Comparison of ENCODE assay signal across 15 cellular contexts in genomic region chr4:56050584-56050983, GRCh38.
DNase-seq lines count a peak whose midpoint lies in the region; ATAC-seq and TF ChIP-seq lines count a peak whose summit lies in the region.
"Had no signal": no experiment of that assay in that cellular context is flagged by ENCODE, and none has a peak within 500 bp of the region (broad histone marks: within the 10 kb centered on the region; RNA-seq: fewer than 3 reads in every experiment).

No MANE protein-coding gene starts in this region.

- peaks cover 59% of the 10 kb centered on the region for H3K79me2 ChIP-seq in neural cell (replicated peaks; ENCODE audit: insufficient read depth, low read length)

- no peak for TF ChIP-seq RAD21 in neural cell (conservative IDR thresholded peaks at IDR 0.05)

- H3K9me3 Mint-ChIP-seq in activated T-helper 2 cell treated with anti-CD3 and anti-CD28 coated beads, Interferon-gamma antibody, Interleukin-2, Interleukin-4, amounts not matched to agents 10 μg/mL and 5 μg/mL and 100 μg/mL, durations not matched to agents 14 hours and 24 hours and 36 hours, result no peaks in the 10 kb centered on the region
- no peaks in the 10 kb centered on the region for H3K9me3 Mint-ChIP-seq in activated CD4-positive, alpha-beta T cell treated with anti-CD3 and anti-CD28 coated beads, Interleukin-2, amount 10 ng/mL, durations not matched to agents 24 days and 14 days
- H3K9me3 Mint-ChIP-seq: activated CD4-positive, alpha-beta memory T cell treated with anti-CD3 and anti-CD28 coated beads for 36 hours; central memory CD8-positive, alpha-beta T cell; stimulated activated naive CD8-positive, alpha-beta T cell treated with anti-CD3 and anti-CD28 coated beads, Interleukin-15, amount 100 ng/mL, for 72 hours had no signal

- peak overlapping the region; percentile 86 for H3K27ac ChIP-seq in neural cell (ENCODE audit: low read length)
- H3K27ac ChIP-seq: GM23248 had no signal

- TF ChIP-seq CTCF in neural cell (IDR thresholded peaks at IDR 0.05; ENCODE audit: poor library complexity, severe bottlenecking), result no peak

- DNase-seq in NCI-H510A treated with DMSO at 0.1 percent for 48 hours (lab: John Stamatoyannopoulos, UW) (peak; percentile 27), NCI-H510A (lab: John Stamatoyannopoulos, UW) (no peak), Kasumi-1 (lab: John Stamatoyannopoulos, UW) (peak; percentile 36 to 49), NCI-H524 (lab: John Stamatoyannopoulos, UW) (no peak)
- no peak for DNase-seq in activated T-helper 2 cell treated with anti-CD3 and anti-CD28 coated beads, Interferon-gamma antibody, Interleukin-2, Interleukin-4, amounts not matched to agents 10 μg/mL and 5 μg/mL and 100 μg/mL, durations not matched to agents 14 hours and 24 hours and 36 hours (ENCODE audit: low spot score)
- no peak for DNase-seq in activated CD4-positive, alpha-beta T cell treated with anti-CD3 and anti-CD28 coated beads, Interleukin-2, amount 10 ng/mL, durations not matched to agents 24 days and 14 days
- DNase-seq: activated CD4-positive, alpha-beta memory T cell treated with anti-CD3 and anti-CD28 coated beads for 36 hours; activated gamma-delta T cell; NCI-H1105; sigmoid colon; stimulated activated naive CD8-positive, alpha-beta T cell treated with anti-CD3 and anti-CD28 coated beads, Interleukin-15, amount 100 ng/mL, for 72 hours had no signal

- intact Hi-C loops in activated T-helper 2 cell treated with anti-CD3 and anti-CD28 coated beads, Interferon-gamma antibody, Interleukin-2, Interleukin-4, amounts not matched to agents 10 μg/mL and 5 μg/mL and 100 μg/mL, durations not matched to agents 14 hours and 24 hours and 36 hours (cut with micrococcal nuclease), result no loop called here
- intact Hi-C loops in activated CD4-positive, alpha-beta T cell treated with anti-CD3 and anti-CD28 coated beads, Interleukin-2, amount 10 ng/mL, durations not matched to agents 24 days and 14 days (cut with micrococcal nuclease), result no loop called here

- H4K20me1 ChIP-seq in neural cell (ENCODE audit: insufficient read depth), result peaks cover 2% of the 10 kb centered on the region

- H3K4me3 ChIP-seq in neural cell (ENCODE audit: low read length), result peak overlapping the region; percentile 92

- no peak for ATAC-seq in GM18909 (IDR thresholded peaks at IDR 0.05; ENCODE audit: poor library complexity, unreplicated experiment)
- ATAC-seq: stimulated activated naive CD8-positive, alpha-beta T cell treated with anti-CD3 and anti-CD28 coated beads, Interleukin-15, amount 100 ng/mL, for 72 hours had no signal

- no peaks in the 10 kb centered on the region for H3K9me2 ChIP-seq in neural cell (ENCODE audit: insufficient read depth, low read length)

- H3K36me3 ChIP-seq in neural cell (ENCODE audit: insufficient read depth, low read length), result no peaks in the 10 kb centered on the region
- H3K36me3 ChIP-seq: sigmoid colon had no signal

- H2AFZ ChIP-seq in neural cell (ENCODE audit: low read depth, low read length), result no peak overlapping the region

- H3K4me2 ChIP-seq in neural cell (ENCODE audit: low read length), result peak overlapping the region; percentile 72

- TF ChIP-seq EP300 in neural cell (conservative IDR thresholded peaks at IDR 0.05; ENCODE audit: poor library complexity, severe bottlenecking), result no peak

- H3K9ac ChIP-seq in neural cell (ENCODE audit: low read length), result peak overlapping the region; percentile 89
- H3K9ac ChIP-seq: GM23248 had no signal

- H3K27ac Mint-ChIP-seq in activated T-helper 2 cell treated with anti-CD3 and anti-CD28 coated beads, Interferon-gamma antibody, Interleukin-2, Interleukin-4, amounts not matched to agents 10 μg/mL and 5 μg/mL and 100 μg/mL, durations not matched to agents 14 hours and 24 hours and 36 hours, result no peak overlapping the region
- no peak overlapping the region for H3K27ac Mint-ChIP-seq in activated CD4-positive, alpha-beta T cell treated with anti-CD3 and anti-CD28 coated beads, Interleukin-2, amount 10 ng/mL, durations not matched to agents 24 days and 14 days
- H3K27ac Mint-ChIP-seq: activated CD4-positive, alpha-beta memory T cell treated with anti-CD3 and anti-CD28 coated beads for 36 hours; stimulated activated naive CD8-positive, alpha-beta T cell treated with anti-CD3 and anti-CD28 coated beads, Interleukin-15, amount 100 ng/mL, for 72 hours had no signal

- H3K4me3 Mint-ChIP-seq in activated T-helper 2 cell treated with anti-CD3 and anti-CD28 coated beads, Interferon-gamma antibody, Interleukin-2, Interleukin-4, amounts not matched to agents 10 μg/mL and 5 μg/mL and 100 μg/mL, durations not matched to agents 14 hours and 24 hours and 36 hours (ENCODE audit: low read depth), result peak overlapping the region; percentile 85
- no peak overlapping the region for H3K4me3 Mint-ChIP-seq in activated CD4-positive, alpha-beta T cell treated with anti-CD3 and anti-CD28 coated beads, Interleukin-2, amount 10 ng/mL, durations not matched to agents 24 days and 14 days

- H3F3A ChIP-seq in neural cell (ENCODE audit: insufficient read depth, low read length, poor library complexity, severe bottlenecking), result no peaks in the 10 kb centered on the region

- no peaks in the 10 kb centered on the region for H3K27me3 ChIP-seq in neural cell (ENCODE audit: insufficient read depth, low read depth, low read length)

- H3K36me3 Mint-ChIP-seq in activated T-helper 2 cell treated with anti-CD3 and anti-CD28 coated beads, Interferon-gamma antibody, Interleukin-2, Interleukin-4, amounts not matched to agents 10 μg/mL and 5 μg/mL and 100 μg/mL, durations not matched to agents 14 hours and 24 hours and 36 hours (ENCODE audit: low read depth), result no peaks in the 10 kb centered on the region
- H3K36me3 Mint-ChIP-seq in activated CD4-positive, alpha-beta T cell treated with anti-CD3 and anti-CD28 coated beads, Interleukin-2, amount 10 ng/mL, durations not matched to agents 24 days and 14 days (ENCODE audit: low read depth), result peaks cover 1% of the 10 kb centered on the region
- H3K36me3 Mint-ChIP-seq: activated CD4-positive, alpha-beta memory T cell treated with anti-CD3 and anti-CD28 coated beads for 36 hours had no signal

- H3K4me1 Mint-ChIP-seq in activated T-helper 2 cell treated with anti-CD3 and anti-CD28 coated beads, Interferon-gamma antibody, Interleukin-2, Interleukin-4, amounts not matched to agents 10 μg/mL and 5 μg/mL and 100 μg/mL, durations not matched to agents 14 hours and 24 hours and 36 hours (ENCODE audit: low read depth), result peaks cover 6% of the 10 kb centered on the region
- H3K4me1 Mint-ChIP-seq in activated CD4-positive, alpha-beta T cell treated with anti-CD3 and anti-CD28 coated beads, Interleukin-2, amount 10 ng/mL, durations not matched to agents 24 days and 14 days, result peaks cover 13% of the 10 kb centered on the region

- peaks cover 55% of the 10 kb centered on the region for H3K27me3 Mint-ChIP-seq in activated T-helper 2 cell treated with anti-CD3 and anti-CD28 coated beads, Interferon-gamma antibody, Interleukin-2, Interleukin-4, amounts not matched to agents 10 μg/mL and 5 μg/mL and 100 μg/mL, durations not matched to agents 14 hours and 24 hours and 36 hours (ENCODE audit: low read depth)
- peaks cover 49% of the 10 kb centered on the region for H3K27me3 Mint-ChIP-seq in activated CD4-positive, alpha-beta T cell treated with anti-CD3 and anti-CD28 coated beads, Interleukin-2, amount 10 ng/mL, durations not matched to agents 24 days and 14 days

- H3K9me3 ChIP-seq in neural cell (ENCODE audit: low read length), result no peaks in the 10 kb centered on the region
- H3K9me3 ChIP-seq: sigmoid colon had no signal

TF ChIP-seq in neural cell, 6 proteins besides CTCF, POLR2A, EP300 and RAD21:
- TF ChIP-seq POLR2AphosphoS5 (IDR thresholded peaks at IDR 0.05) (no peak), MXI1 (conservative IDR thresholded peaks at IDR 0.05; ENCODE audit: poor library complexity, severe bottlenecking) (no peak), SMC3 (conservative IDR thresholded peaks at IDR 0.05; ENCODE audit: poor library complexity) (no peak), TAF1 (IDR thresholded peaks at IDR 0.05; ENCODE audit: low read depth) (no peak), EZH2 (IDR thresholded peaks at IDR 0.05; ENCODE audit: borderline replicate concordance, insufficient read depth, low read length, poor library complexity, severe bottlenecking) (no peak), REST (IDR thresholded peaks at IDR 0.05; ENCODE audit: borderline replicate concordance) (no peak)
TF ChIP-seq in neural cell: peak in this region for 0.

Comparison
In these comparisons a context has a peak if more than half of its experiments do, and no peak if none do; other contexts are left out.
1. DNase-seq: peak in NCI-H510A treated with DMSO at 0.1 percent for 48 hours (single experiment) and Kasumi-1 (2 of 2); none in NCI-H510A (single experiment), activated T-helper 2 cell treated with anti-CD3 and anti-CD28 coated beads, Interferon-gamma antibody, Interleukin-2, Interleukin-4, amounts not matched to agents 10 μg/mL and 5 μg/mL and 100 μg/mL, durations not matched to agents 14 hours and 24 hours and 36 hours (single experiment), NCI-H524 (0 of 2) and activated CD4-positive, alpha-beta T cell treated with anti-CD3 and anti-CD28 coated beads, Interleukin-2, amount 10 ng/mL, durations not matched to agents 24 days and 14 days (single experiment).